Comparison of ENCODE assay signal across 24 cellular contexts in the genomic region with DNA sequence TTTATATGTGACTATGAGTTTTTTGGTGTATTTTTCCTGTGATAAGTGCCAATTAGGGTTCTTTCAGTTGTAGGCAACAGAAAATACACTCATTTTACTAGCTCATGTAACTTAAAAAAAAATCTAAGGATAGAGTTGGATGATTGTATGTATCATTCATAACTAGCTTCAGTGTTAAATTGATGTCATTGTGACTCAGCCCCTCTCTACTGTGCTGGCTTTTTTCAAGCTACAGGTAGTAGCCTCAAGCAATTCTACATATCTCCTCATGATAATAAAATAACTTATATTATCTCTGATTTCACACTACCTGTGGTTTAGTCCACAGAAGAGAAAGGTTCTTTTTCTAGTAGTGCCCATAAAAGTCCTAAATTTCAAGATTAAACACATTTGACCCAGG. TPM values are rescaled to one million over a fixed set of nuclear protein-coding genes. Genes with fewer than 3 reads are reported as not detected.
"Had no signal": no experiment of that assay in that cellular context is flagged by ENCODE, and none has a peak within 500 bp of the region (broad histone marks: within the 10 kb centered on the region; RNA-seq: fewer than 3 reads in every experiment).

No MANE protein-coding gene starts in this region.

- H3K9ac ChIP-seq: SK-N-SH had no signal

- ATAC-seq: HepG2, Panc1, T-cell had no signal

- H3K36me3 Mint-ChIP-seq: T-cell had no signal

- H3K4me3 Mint-ChIP-seq: T-cell had no signal

- H3K4me2 ChIP-seq: SK-N-SH had no signal

- H3K9me3 ChIP-seq: SK-N-SH had no signal

- FAIRE-seq: HepG2 had no signal

- DNase-seq: IMR-90, Karpas-422, KG1, MV-4-11, NCI-H1092, NCI-H1105 treated with DMSO at 0.1 percent for 48 hours, NCI-H1417 treated with DMSO at 0.1 percent for 48 hours, NCI-H146, NCI-H187, NCI-H2029, NCI-H2081 treated with DMSO at 0.1 percent for 48 hours, NCI-H2171, NCI-H226, NCI-H446, NCI-H510A, NCI-H524 treated with DMSO at 0.1 percent for 48 hours, NCI-H69, NCI-H774, SHP77, SK-N-SH, SW 1271, T-cell had no signal

- H3K27ac Mint-ChIP-seq: T-cell had no signal

- H3K4me1 Mint-ChIP-seq: T-cell had no signal

RNA-seq across cellular contexts. Expression of a gene that starts 11.9 kb away (rescaled TPM):
- total RNA-seq: HepG2 had no signal
